Comparison of ENCODE assay signal across 22 cellular contexts in the genomic region with DNA sequence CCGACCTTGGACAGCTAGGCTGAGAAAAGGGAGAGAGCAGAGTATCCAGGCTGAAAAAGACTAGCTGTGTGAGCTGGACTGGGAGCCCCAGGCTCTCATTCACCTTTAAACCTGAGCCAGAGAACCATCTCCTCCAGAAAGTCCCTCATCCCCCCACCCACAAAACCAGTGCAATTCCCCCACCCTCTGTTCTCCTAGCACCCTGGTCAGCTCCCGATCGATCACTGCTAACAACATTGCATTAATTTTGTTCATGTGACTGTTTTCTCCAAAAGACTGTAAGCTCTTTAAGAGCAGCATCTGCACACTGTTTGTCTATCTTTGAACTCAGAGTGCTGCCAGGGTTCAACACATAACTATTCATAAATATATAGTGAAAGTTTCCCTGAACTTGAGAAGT.
DNase-seq lines count a peak whose midpoint lies in the region; ATAC-seq, FAIRE-seq and TF ChIP-seq lines count a peak whose summit lies in the region.
"Had no signal": no experiment of that assay in that cellular context is flagged by ENCODE, and none has a peak within 500 bp of the region (broad histone marks: within the 10 kb centered on the region; RNA-seq: fewer than 3 reads in every experiment).

No MANE protein-coding gene starts in this region.

- TF ChIP-seq EP300 in SK-N-SH (IDR thresholded peaks at IDR 0.05; ENCODE audit: borderline replicate concordance in 1 of 2, low read depth in 1 of 2, low read length in 1 of 2) (no peak), HepG2 (IDR thresholded peaks at IDR 0.05; ENCODE audit: low read depth in 2 of 2, low read length in 2 of 2) (no peak), HepG2 (CRISPR knock-in tag; IDR thresholded peaks at IDR 0.05; ENCODE audit: borderline replicate concordance) (no peak)

- H3K36me3 ChIP-seq in SK-N-SH (replicated peaks in 1 of 2; ENCODE audit: control insufficient read depth in 1 of 2, insufficient read depth in 2 of 2, low read length in 1 of 2): no peaks in the 10 kb centered on the region
- H3K36me3 ChIP-seq in HepG2 (replicated peaks in 1 of 2; ENCODE audit: control insufficient read depth in 1 of 2, insufficient read depth in 2 of 2, low read length in 2 of 2): no peaks in the 10 kb centered on the region
- no peaks in the 10 kb centered on the region for H3K36me3 ChIP-seq in right lobe of liver
- no peaks in the 10 kb centered on the region for H3K36me3 ChIP-seq in HEK293 (ENCODE audit: control insufficient read depth in 2 of 2, insufficient read depth in 1 of 2, low read length in 2 of 2)
- H3K36me3 ChIP-seq: BE2C had no signal

- peaks cover 0 to 2% of the 10 kb centered on the region in 2 experiments; a peak in 1 of 4 replicates for H3K4me1 ChIP-seq in SK-N-SH (ENCODE audit: control insufficient read depth in 1 of 2, insufficient read depth in 2 of 2, low read depth in 1 of 2, low read length in 1 of 2)
- peaks cover 20% of the 10 kb centered on the region for H3K4me1 ChIP-seq in HepG2 (ENCODE audit: insufficient read depth, low read length)
- H3K4me1 ChIP-seq in right lobe of liver: peaks cover 0 to 10% (median 0%) of the 10 kb centered on the region in 4 donors
- H3K4me1 ChIP-seq in HEK293 (ENCODE audit: control insufficient read depth, insufficient read depth, low read length): no peaks in the 10 kb centered on the region
- H3K4me1 ChIP-seq: BE2C, Caco-2 had no signal

- H3K4me2 ChIP-seq in SK-N-SH: no peak overlapping the region
- H3K4me2 ChIP-seq in HepG2 (ENCODE audit: low read depth, low read length): no peak overlapping the region

- H3K9me3 ChIP-seq in SK-N-SH (no peaks in the 10 kb centered on the region), HepG2 (ENCODE audit: low read length) (no peaks in the 10 kb centered on the region), right lobe of liver (no peaks in the 10 kb centered on the region), HEK293 (ENCODE audit: control insufficient read depth, insufficient read depth, low read depth, low read length) (no peaks in the 10 kb centered on the region)
- H3K9me3 ChIP-seq: BE2C, Caco-2 had no signal

- H3K27me3 ChIP-seq in SK-N-SH (ENCODE audit: insufficient read depth) (peaks cover 8% of the 10 kb centered on the region; the same call in 1 of the 2 replicates), HepG2 (ENCODE audit: control insufficient read depth in 1 of 2, insufficient read depth in 2 of 2, low read length in 2 of 2) (no peaks in the 10 kb centered on the region; a peak in 1 of 5 replicates), right lobe of liver (no peaks in the 10 kb centered on the region)
- H3K27me3 ChIP-seq: BE2C had no signal

- H4K20me1 ChIP-seq in SK-N-SH (ENCODE audit: insufficient read depth): no peaks in the 10 kb centered on the region
- H4K20me1 ChIP-seq in HepG2 (ENCODE audit: insufficient read depth, low read length): no peaks in the 10 kb centered on the region

- H3F3A ChIP-seq in SK-N-SH (replicated peaks; ENCODE audit: insufficient read depth): peaks cover 4% of the 10 kb centered on the region

- no peak for TF ChIP-seq POLR2A in HepG2 (IDR thresholded peaks at IDR 0.05; ENCODE audit: insufficient read depth in 1 of 2, low read depth in 2 of 2, low read length in 2 of 2)
- TF ChIP-seq POLR2A in right lobe of liver (IDR thresholded peaks at IDR 0.05): no peak

- no peaks in the 10 kb centered on the region for H3K79me2 ChIP-seq in SK-N-SH (ENCODE audit: insufficient read depth)
- no peaks in the 10 kb centered on the region for H3K79me2 ChIP-seq in HepG2 (ENCODE audit: insufficient read depth, low read length)

- intact Hi-C loops in HepG2 (cut with micrococcal nuclease; ENCODE audit: unreplicated experiment) (no loop called here), right lobe of liver (cut with DNase I) (loop anchor here in 1 of 2 donors (10.0 kb wide), 2 partner anchors 141 to 239 kb away; no protein-coding TSS in a partner anchor)

- in situ Hi-C loops in HepG2 (cut with HindIII; ENCODE audit: extremely low pct_ligation_motif_present, low pct_unique_long_range_greater_than_20kb): loop anchor here (10.0 kb wide), 1 partner anchor 239 kb away; no protein-coding TSS in a partner anchor

- no peak overlapping the region for H3K27ac ChIP-seq in SK-N-SH (ENCODE audit: low read depth in 2 of 2, low read length in 1 of 2)
- no peak overlapping the region for H3K27ac ChIP-seq in HepG2 (ENCODE audit: extremely low read length, insufficient read depth, low read length)
- no peak overlapping the region for H3K27ac ChIP-seq in right lobe of liver
- no peak overlapping the region for H3K27ac ChIP-seq in HEK293 (ENCODE audit: extremely low read depth, low read depth, low read length)
- H3K27ac ChIP-seq: 22Rv1, C4-2B had no signal

- DNase-seq in SK-N-SH (no peak), HepG2 (ENCODE audit: low spot score) (no peak), right lobe of liver (no peak), T-helper 2 cell (no peak), DMS53 treated with DMSO at 0.1 percent for 48 hours (lab: John Stamatoyannopoulos, UW; ENCODE audit: unreplicated experiment) (no peak)
- DNase-seq: BE2C; Caco-2; CD4-positive, CD25-positive, alpha-beta regulatory T cell; CD8-positive, alpha-beta T cell; DMS79 treated with DMSO at 0.1 percent for 48 hours; GF-D8; H7; HCEC 1CT had no signal

- ATAC-seq in SK-N-SH treated with all-trans-retinoic acid at 6 μM for 48 hours (no peak), HepG2 (no peak), right lobe of liver (no peak), GM21737 (IDR thresholded peaks at IDR 0.05; ENCODE audit: unreplicated experiment) (no peak)
- ATAC-seq: CD8-positive, alpha-beta T cell had no signal

- FAIRE-seq in HepG2 (lab: Jason Lieb, UNC): no peak
- FAIRE-seq: A204.1, GM12891, GM18507, H1 had no signal

- TF ChIP-seq RAD21 in SK-N-SH (IDR thresholded peaks at IDR 0.05; ENCODE audit: low read length) (no peak), HepG2 (CRISPR knock-in tag; IDR thresholded peaks at IDR 0.05) (no peak)

- CTCF ChIA-PET in SK-N-SH (lab: Yijun Ruan, JAX) (interaction anchor here (0.9 to 17.6 kb wide), 9 partner anchors 10 to 300 kb away, joined by 3 to 568 read pairs (median 7); no protein-coding TSS in a partner anchor), HepG2 (lab: Yijun Ruan, JAX; ENCODE audit: low intra/inter-chr PET ratio, low total read pairs) (no interaction called here), HEK293 (lab: Yijun Ruan, JAX) (interaction anchor here (1.0 to 8.1 kb wide), 5 partner anchors 9 to 308 kb away, joined by 4 to 401 read pairs (median 9); no protein-coding TSS in a partner anchor)

- POLR2A ChIA-PET in SK-N-SH (lab: Yijun Ruan, JAX): no interaction called here
- POLR2A ChIA-PET in HepG2 (lab: Yijun Ruan, JAX): no interaction called here
- POLR2A ChIA-PET in HEK293 (lab: Yijun Ruan, JAX): no interaction called here

- H2AFZ ChIP-seq in SK-N-SH (ENCODE audit: low read depth) (no peak overlapping the region), HepG2 (ENCODE audit: low read length) (no peak overlapping the region)

- H3K9ac ChIP-seq in SK-N-SH (no peak overlapping the region), HepG2 (ENCODE audit: insufficient read depth, low read depth, low read length) (no peak overlapping the region)

- no peaks in the 10 kb centered on the region for H3K9me2 ChIP-seq in SK-N-SH

- TF ChIP-seq CTCF in SK-N-SH (IDR thresholded peaks at IDR 0.05) (no peak), HepG2 (CRISPR knock-in tag; IDR thresholded peaks at IDR 0.05) (no peak), right lobe of liver (IDR thresholded peaks at IDR 0.05) (no peak), HEK293 (tag by site-specific recombination; IDR thresholded peaks at IDR 0.05) (no peak)

- 61% methylated on average over 3 of the region's 3 CpGs for WGBS in SK-N-SH (ENCODE audit: low lambda C conversion rate)
- 21% methylated on average over 3 of the region's 3 CpGs for WGBS in HepG2 (ENCODE audit: low lambda C conversion rate)
- 57% methylated on average over 2 of the region's 3 CpGs for WGBS in right lobe of liver (ENCODE audit: insufficient coverage, low coverage, low lambda C conversion rate, missing lambda C conversion rate)

- no peak overlapping the region for H3K4me3 ChIP-seq in SK-N-SH (ENCODE audit: low read depth in 2 of 2, low read length in 1 of 2)
- H3K4me3 ChIP-seq in HepG2 (replicated peaks in 1 of 3; ENCODE audit: insufficient read depth in 1 of 3, low read depth in 2 of 3, low read length in 3 of 3): no peak overlapping the region
- no peak overlapping the region for H3K4me3 ChIP-seq in right lobe of liver
- H3K4me3 ChIP-seq in HEK293 (ENCODE audit: low read depth, low read length): no peak overlapping the region

- no TSS peak for BruUV-seq in HepG2 (replicated peaks; lab: Mats Ljungman, UMichigan)

TF ChIP-seq in SK-N-SH, 30 proteins besides CTCF, POLR2A, EP300 and RAD21 (continues in another document):
- no peak for TF ChIP-seq FOXM1 (IDR thresholded peaks at IDR 0.05; ENCODE audit: low read depth)
- TF ChIP-seq TAF1 (IDR thresholded peaks at IDR 0.05; ENCODE audit: borderline replicate concordance, low read depth, low read length): no peak

TF ChIP-seq in SK-N-SH treated with all-trans-retinoic acid at 6 μM for 48 hours, 23 proteins besides CTCF, POLR2A, EP300 and RAD21 (continues in another document):
- TF ChIP-seq GLIS3 (CRISPR knock-in tag; IDR thresholded peaks at IDR 0.05): no peak

TF ChIP-seq in HepG2, 621 proteins besides CTCF, POLR2A, EP300 and RAD21 (continues in another document):
- TF ChIP-seq KMT2A (CRISPR knock-in tag; IDR thresholded peaks at IDR 0.05): no peak

TF ChIP-seq in HEK293, 187 proteins besides CTCF, POLR2A, EP300 and RAD21 (continues in another document):
- TF ChIP-seq ZNF677 (tag by site-specific recombination; IDR thresholded peaks at IDR 0.05): no peak
